19 cellular contexts compared by ENCODE assay signal in genomic region chr15:95394186-95395067, GRCh38.
A peak's percentile ranks its signal among the peaks of the same experiment; 100 is the strongest.
DNase-seq lines count a peak whose midpoint lies in the region; ATAC-seq, FAIRE-seq and TF ChIP-seq lines count a peak whose summit lies in the region.
"Had no signal": no experiment of that assay in that cellular context is flagged by ENCODE, and none has a peak within 500 bp of the region (broad histone marks: within the 10 kb centered on the region; RNA-seq: fewer than 3 reads in every experiment).

No MANE protein-coding gene starts in this region.

- H3K27ac ChIP-seq in mesodermal cell (ENCODE audit: low read depth, low read length, severe bottlenecking) (peak overlapping the region; percentile 97), tibial nerve (peak overlapping the region; percentile 41 to 91 (median 68))

- DNase-seq in LHCN-M2 (ENCODE audit: low read depth): peak; percentile 38
- DNase-seq in tibial nerve (ENCODE audit: low spot score in 2 of 2): no peak
- no peak for DNase-seq in activated naive CD8-positive, alpha-beta T cell treated with anti-CD3 and anti-CD28 coated beads, Interleukin-2, amount 50 U/mL, for 24 hours
- no peak for DNase-seq in activated CD4-positive, CD25-positive, alpha-beta regulatory T cell treated with anti-CD3 and anti-CD28 coated beads, Interleukin-2, amount 50 U/mL, for 72 hours
- DNase-seq in activated CD8-positive, alpha-beta memory T cell treated with anti-CD3 and anti-CD28 coated beads, Interleukin-2, amount 50 U/mL, for 48 hours: no peak
- DNase-seq: activated CD8-positive, alpha-beta memory T cell treated with anti-CD3 and anti-CD28 coated beads for 24 hours; activated effector memory CD4-positive, alpha-beta T cell treated with anti-CD3 and anti-CD28 coated beads, Interleukin-2, amount 50 U/mL, for 16 hours; C1 segment of cervical spinal cord; DND-41; endodermal cell; heart left ventricle; left cardiac atrium; NCI-H1436; NCI-H524; stimulated activated CD4-positive, alpha-beta T cell treated with anti-CD3 and anti-CD28 coated beads, Interleukin-12 subunit alpha, Interleukin-12 subunit beta, amount 100 ng/mL, for 4 hours had no signal

- no peaks in the 10 kb centered on the region for H3K27me3 ChIP-seq in tibial nerve
- H3K27me3 ChIP-seq: breast epithelium, heart left ventricle had no signal

- no peak for ATAC-seq in activated naive CD8-positive, alpha-beta T cell treated with anti-CD3 and anti-CD28 coated beads, Interleukin-2, amount 50 U/mL, for 24 hours
- ATAC-seq: heart left ventricle, left cardiac atrium, SK-N-SH treated with all-trans-retinoic acid at 6 μM for 48 hours had no signal

- TF ChIP-seq POLR2A in tibial nerve (IDR thresholded peaks at IDR 0.05): no peak

- no peaks in the 10 kb centered on the region for H3K4me1 Mint-ChIP-seq in activated naive CD8-positive, alpha-beta T cell treated with anti-CD3 and anti-CD28 coated beads, Interleukin-2, amount 50 U/mL, for 24 hours

- H3K4me1 ChIP-seq in mesodermal cell (ENCODE audit: control insufficient read depth, insufficient read depth, low read length, poor library complexity, severe bottlenecking) (peaks cover 18% of the 10 kb centered on the region), tibial nerve (peaks cover 0 to 21% (median 3%) of the 10 kb centered on the region in 4 donors)
- H3K4me1 ChIP-seq: breast epithelium had no signal

- H3K9me3 ChIP-seq in mesodermal cell (ENCODE audit: control insufficient read depth, low read length): peaks cover 9% of the 10 kb centered on the region
- H3K9me3 ChIP-seq in tibial nerve: no peaks in the 10 kb centered on the region
- H3K9me3 ChIP-seq: breast epithelium had no signal

- TF ChIP-seq CTCF in tibial nerve (IDR thresholded peaks at IDR 0.05): no peak

- H3K36me3 ChIP-seq in mesodermal cell (ENCODE audit: control insufficient read depth, insufficient read depth, low read length) (no peaks in the 10 kb centered on the region), tibial nerve (no peaks in the 10 kb centered on the region)
- H3K36me3 ChIP-seq: breast epithelium, heart left ventricle had no signal

- H3K4me3 Mint-ChIP-seq in activated naive CD8-positive, alpha-beta T cell treated with anti-CD3 and anti-CD28 coated beads, Interleukin-2, amount 50 U/mL, for 24 hours: no peak overlapping the region
- H3K4me3 Mint-ChIP-seq: endodermal cell had no signal

- TF ChIP-seq EP300 in tibial nerve (IDR thresholded peaks at IDR 0.05): no peak

- WGBS in mesodermal cell (ENCODE audit: insufficient coverage in 2 of 2), 2 experiments: 63% methylated on average over 4 of the region's 8 CpGs; no CpG with 5 or more reads in 1 of the 2 experiments
- WGBS in tibial nerve, 2 donors: 14 to 21% methylated on average over 8 of the region's 8 CpGs

- H3K4me3 ChIP-seq in mesodermal cell (ENCODE audit: extremely low read depth, insufficient read depth, low read length, poor library complexity, severe bottlenecking) (no peak overlapping the region), tibial nerve (peak overlapping the region in 3 of 4 donors; percentile 13 to 27 (median 26))

- peak; percentile 8 for FAIRE-seq in endometrium (lab: Jason Lieb, UNC)

- no peaks in the 10 kb centered on the region for H3K36me3 Mint-ChIP-seq in activated naive CD8-positive, alpha-beta T cell treated with anti-CD3 and anti-CD28 coated beads, Interleukin-2, amount 50 U/mL, for 24 hours (ENCODE audit: low read depth)

- no peak overlapping the region for H3K27ac Mint-ChIP-seq in activated naive CD8-positive, alpha-beta T cell treated with anti-CD3 and anti-CD28 coated beads, Interleukin-2, amount 50 U/mL, for 24 hours
- H3K27ac Mint-ChIP-seq: endodermal cell had no signal

- H3K27me3 Mint-ChIP-seq in activated naive CD8-positive, alpha-beta T cell treated with anti-CD3 and anti-CD28 coated beads, Interleukin-2, amount 50 U/mL, for 24 hours: peaks cover 6% of the 10 kb centered on the region

- peaks cover 21% of the 10 kb centered on the region for H3K9me3 Mint-ChIP-seq in activated naive CD8-positive, alpha-beta T cell treated with anti-CD3 and anti-CD28 coated beads, Interleukin-2, amount 50 U/mL, for 24 hours
